In the genomic region with DNA sequence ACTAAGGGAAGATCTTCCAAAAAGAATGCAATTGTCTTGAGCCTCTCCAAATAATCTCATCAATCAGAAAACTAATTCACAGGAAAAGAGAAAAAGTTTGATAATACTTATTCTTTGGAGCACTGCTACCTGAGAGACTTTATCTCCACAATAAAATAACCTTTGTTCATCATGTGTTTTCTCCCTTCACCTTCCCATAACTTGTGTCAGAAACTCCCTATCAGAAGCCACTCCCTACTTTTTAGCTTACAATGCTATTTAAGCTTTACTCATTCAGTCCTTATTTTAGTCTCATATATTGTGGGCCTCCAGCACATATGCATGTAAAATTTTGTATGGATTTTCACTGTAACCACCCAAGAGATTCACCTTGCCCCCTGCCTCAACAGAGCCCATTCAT, we compare ENCODE assay signal across 23 cellular contexts. TPM values are rescaled to one million over a fixed set of nuclear protein-coding genes. Genes with fewer than 3 reads are reported as not detected.
"Had no signal": no experiment of that assay in that cellular context is flagged by ENCODE, and none has a peak within 500 bp of the region (broad histone marks: within the 10 kb centered on the region; RNA-seq: fewer than 3 reads in every experiment).

No MANE protein-coding gene starts in this region.

- H3K27me3 ChIP-seq: thyroid gland had no signal

- ATAC-seq: activated naive CD4-positive, alpha-beta T cell treated with anti-CD3 and anti-CD28 coated beads, Interleukin-2, amount 50 U/mL, for 72 hours; heart right ventricle; stimulated activated memory B cell treated with anti-CD40 and anti-IgM and Interleukin-4, amounts not matched to agents 10 μg/mL and 1 μg/mL and 100 μg/mL, for 72 hours had no signal

- H3K4me3 ChIP-seq: esophagus squamous epithelium, heart right ventricle, lung, thyroid gland had no signal

- H3K36me3 ChIP-seq: esophagus squamous epithelium, heart right ventricle, thyroid gland had no signal

- DNase-seq: activated B cell treated with CpG ODN at 0.5 μM for 24 hours; activated CD4-positive, alpha-beta memory T cell treated with anti-CD3 and anti-CD28 coated beads for 36 hours; activated CD4-positive, alpha-beta T cell treated with anti-CD3 and anti-CD28 coated beads for 4 hours; activated gamma-delta T cell treated with Interleukin-2 at 50 U/mL for 16 hours; activated T-cell treated with anti-CD3 and anti-CD28 coated beads for 4 hours; effector memory CD4-positive, alpha-beta T cell; esophagus squamous epithelium; heart right ventricle; immature natural killer cell; stimulated activated CD4-positive, alpha-beta T cell treated with anti-CD3 and anti-CD28 coated beads, Interleukin-2, amount 100 ng/mL, for 48 hours; SW 1271; T-helper 2 cell; thyroid gland had no signal

- H3K9me3 ChIP-seq: esophagus squamous epithelium, heart right ventricle, thyroid gland had no signal

- H3K4me1 ChIP-seq: heart right ventricle, thyroid gland had no signal

- H3K27ac ChIP-seq: heart right ventricle, thyroid gland had no signal

RNA-seq across cellular contexts. Expression of a gene that starts 1.0 kb away (rescaled TPM):
- total RNA-seq: activated B cell treated with CpG ODN at 0.5 μM for 24 hours; activated CD4-positive, alpha-beta memory T cell treated with anti-CD3 and anti-CD28 coated beads for 36 hours; activated naive CD4-positive, alpha-beta T cell treated with anti-CD3 and anti-CD28 coated beads, Interleukin-2, amount 50 U/mL, for 72 hours; activated T-helper 1 cell treated with anti-CD3 and anti-CD28 coated beads, Interleukin-12 subunit alpha, Interleukin-12 subunit beta, Interleukin-2, Interleukin-4 antibody, amounts not matched to agents 30 ng/mL and 10 ng/mL and 1 ng/mL, durations not matched to agents 14 hours and 24 hours and 36 hours; chondrocyte; esophagus squamous epithelium; lung; mesothelial cell of epicardium; neural crest cell; omental fat pad; progenitor cell of endocrine pancreas; skeletal muscle tissue; thyroid gland had no signal

RNA-seq across cellular contexts. Expression of a gene that starts 44.8 kb away (rescaled TPM):
- total RNA-seq: activated B cell treated with CpG ODN at 0.5 μM for 24 hours; activated CD4-positive, alpha-beta memory T cell treated with anti-CD3 and anti-CD28 coated beads for 36 hours; activated T-helper 1 cell treated with anti-CD3 and anti-CD28 coated beads, Interleukin-12 subunit alpha, Interleukin-12 subunit beta, Interleukin-2, Interleukin-4 antibody, amounts not matched to agents 30 ng/mL and 10 ng/mL and 1 ng/mL, durations not matched to agents 14 hours and 24 hours and 36 hours; chondrocyte; esophagus squamous epithelium; heart right ventricle; mesothelial cell of epicardium; neural crest cell; progenitor cell of endocrine pancreas; skeletal muscle tissue; thyroid gland had no signal

RNA-seq across cellular contexts. Expression of a gene that starts 48.0 kb away (rescaled TPM):
- total RNA-seq: activated CD4-positive, alpha-beta memory T cell treated with anti-CD3 and anti-CD28 coated beads for 36 hours; chondrocyte; heart right ventricle; neural crest cell; progenitor cell of endocrine pancreas; skeletal muscle tissue had no signal
